ENCODE assay signal across 10 cellular contexts in the genomic region with DNA sequence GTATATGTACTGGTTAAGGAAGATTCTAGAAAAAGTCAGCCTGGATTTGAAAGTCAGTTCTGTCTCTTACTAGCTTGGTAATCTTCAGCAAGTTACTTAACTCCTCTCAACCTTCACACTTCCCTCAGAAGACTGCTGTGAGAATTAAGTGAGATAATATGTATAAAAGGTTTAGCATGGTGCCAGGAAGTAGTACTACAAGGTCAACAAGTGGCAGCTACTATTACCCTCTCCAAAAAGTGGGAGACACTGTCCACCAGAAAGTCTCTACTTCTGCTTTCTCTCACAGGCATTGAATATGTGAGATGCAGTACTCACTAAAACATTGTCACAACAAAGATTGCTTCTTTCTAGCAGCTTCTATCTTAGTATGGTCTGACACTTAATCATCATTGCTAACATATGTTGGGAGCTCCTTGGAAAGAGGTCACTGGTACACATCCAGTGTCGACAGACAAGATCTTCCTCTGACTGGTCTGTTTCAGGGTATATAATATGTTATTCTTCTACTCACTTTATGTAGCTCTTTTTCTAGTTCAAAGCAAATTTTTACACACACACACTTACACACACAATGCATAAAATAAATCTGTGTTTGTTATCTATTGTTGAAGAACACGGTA.
"Had no signal": no experiment of that assay in that cellular context is flagged by ENCODE, and none has a peak within 500 bp of the region (broad histone marks: within the 10 kb centered on the region; RNA-seq: fewer than 3 reads in every experiment).

No MANE protein-coding gene starts in this region.

- H3K27me3 Mint-ChIP-seq: activated T-helper 17 cell treated with anti-CD3 and anti-CD28 coated beads, Interleukin-2, amount 50 U/mL, for 72 hours had no signal

- H3K27ac Mint-ChIP-seq: activated naive CD4-positive, alpha-beta T cell treated with anti-CD3 and anti-CD28 coated beads for 36 hours; nephron progenitor cell had no signal

- DNase-seq: activated naive CD4-positive, alpha-beta T cell treated with anti-CD3 and anti-CD28 coated beads for 36 hours; left ventricle myocardium inferior; nephron progenitor cell; occipital lobe; stimulated activated CD4-positive, alpha-beta T cell treated with anti-CD3 and anti-CD28 coated beads, Interleukin-2, amount 100 ng/mL, for 48 hours; stimulated activated naive CD4-positive, alpha-beta T cell; substantia nigra had no signal

- H3K9me3 Mint-ChIP-seq: activated naive CD4-positive, alpha-beta T cell treated with anti-CD3 and anti-CD28 coated beads for 36 hours; activated T-helper 17 cell treated with anti-CD3 and anti-CD28 coated beads, Interleukin-2, amount 50 U/mL, for 72 hours; nephron progenitor cell had no signal

- H3K4me3 Mint-ChIP-seq: activated naive CD4-positive, alpha-beta T cell treated with anti-CD3 and anti-CD28 coated beads for 36 hours; activated T-helper 17 cell treated with anti-CD3 and anti-CD28 coated beads, Interleukin-2, amount 50 U/mL, for 72 hours; nephron progenitor cell had no signal

- ATAC-seq: activated CD4-positive, CD25-positive, alpha-beta regulatory T cell treated with anti-CD3 and anti-CD28 coated beads, Interleukin-2, amount 50 U/mL, for 24 hours; activated T-helper 17 cell treated with anti-CD3 and anti-CD28 coated beads, Interleukin-2, amount 50 U/mL, for 72 hours; esophagus mucosa had no signal
